Comparison of ENCODE assay signal across 12 cellular contexts in genomic region chr9:136719212-136719880, GRCh38. TPM values are rescaled to one million over a fixed set of nuclear protein-coding genes. Genes with fewer than 3 reads are reported as not detected.
DNase-seq lines count a peak whose midpoint lies in the region; ATAC-seq and TF ChIP-seq lines count a peak whose summit lies in the region.
"Had no signal": no experiment of that assay in that cellular context is flagged by ENCODE, and none has a peak within 500 bp of the region (broad histone marks: within the 10 kb centered on the region; RNA-seq: fewer than 3 reads in every experiment).

No MANE protein-coding gene starts in this region.

- H3K27ac Mint-ChIP-seq in activated naive CD4-positive, alpha-beta T cell treated with anti-CD3 and anti-CD28 coated beads, Interleukin-2, amount 50 U/mL, for 72 hours: no peak overlapping the region
- H3K27ac Mint-ChIP-seq in T-helper 17 cell: no peak overlapping the region

- H3K4me3 Mint-ChIP-seq in T-helper 17 cell: no peak overlapping the region
- H3K4me3 Mint-ChIP-seq: central memory CD8-positive, alpha-beta T cell had no signal

- DNase-seq in activated naive CD4-positive, alpha-beta T cell treated with anti-CD3 and anti-CD28 coated beads, Interleukin-2, amount 50 U/mL, for 72 hours (ENCODE audit: low spot score in 2 of 2): no peak
- no peak for DNase-seq in activated naive CD4-positive, alpha-beta T cell treated with Interleukin-2 at 50 U/mL for 16 hours
- DNase-seq in T-helper 17 cell (no peak), left lobe of liver (ENCODE audit: low spot score) (no peak), upper lobe of right lung (no peak), dorsolateral prefrontal cortex (no peak)
- no peak for DNase-seq in activated CD4-positive, alpha-beta T cell treated with anti-CD3 and anti-CD28 coated beads for 4 hours
- DNase-seq: KG1; stimulated activated CD4-positive, alpha-beta T cell treated with anti-CD3 and anti-CD28 coated beads, Interleukin-4, amount 100 ng/mL, for 1 hour had no signal

- H3K4me1 Mint-ChIP-seq in T-helper 17 cell: peaks cover 4% of the 10 kb centered on the region

- no peaks in the 10 kb centered on the region for H3K9me3 ChIP-seq in T-helper 17 cell (ENCODE audit: control insufficient read depth, low read length, poor library complexity, severe bottlenecking)
- no peaks in the 10 kb centered on the region for H3K9me3 ChIP-seq in upper lobe of right lung

- no peaks in the 10 kb centered on the region for H3K9me3 Mint-ChIP-seq in activated naive CD4-positive, alpha-beta T cell treated with anti-CD3 and anti-CD28 coated beads, Interleukin-2, amount 50 U/mL, for 72 hours
- H3K9me3 Mint-ChIP-seq: central memory CD8-positive, alpha-beta T cell had no signal

- H3K36me3 Mint-ChIP-seq in activated naive CD4-positive, alpha-beta T cell treated with anti-CD3 and anti-CD28 coated beads, Interleukin-2, amount 50 U/mL, for 72 hours: peaks cover 7 to 9% of the 10 kb centered on the region in 2 donors
- H3K36me3 Mint-ChIP-seq in T-helper 17 cell (ENCODE audit: low read depth): peaks cover 1% of the 10 kb centered on the region

- no peak overlapping the region for H3K4me3 ChIP-seq in upper lobe of right lung
- no peak overlapping the region for H3K4me3 ChIP-seq in dorsolateral prefrontal cortex
- H3K4me3 ChIP-seq: GM23248 had no signal

- peak overlapping the region; percentile 17 for H3K27ac ChIP-seq in upper lobe of right lung
- H3K27ac ChIP-seq in dorsolateral prefrontal cortex: peak overlapping the region in 13 of 59 donors; percentile 2 to 81 (median 32)
- H3K27ac ChIP-seq: GM23248 had no signal

- H3K4me1 ChIP-seq in upper lobe of right lung: peaks cover 37% of the 10 kb centered on the region

- intact Hi-C loops in upper lobe of right lung (cut with DNase I) (no loop called here), dorsolateral prefrontal cortex (cut with DNase I) (no loop called here)

- ATAC-seq in activated naive CD4-positive, alpha-beta T cell treated with anti-CD3 and anti-CD28 coated beads, Interleukin-2, amount 50 U/mL, for 72 hours: peak; percentile 16 to 19
- peak; percentile 52 for ATAC-seq in T-helper 17 cell
- ATAC-seq in left lobe of liver: peak; percentile 16
- ATAC-seq in upper lobe of right lung: peak; percentile 33
- ATAC-seq in HG03442 (IDR thresholded peaks at IDR 0.05; ENCODE audit: unreplicated experiment): no peak

- H3K27me3 Mint-ChIP-seq in T-helper 17 cell: peaks cover 8% of the 10 kb centered on the region

- TF ChIP-seq CTCF in upper lobe of right lung (IDR thresholded peaks at IDR 0.05) (peak; percentile 22), dorsolateral prefrontal cortex (IDR thresholded peaks at IDR 0.05 in 54 of 56, conservative IDR thresholded peaks at IDR 0.05 in 2 of 56; ENCODE audit: low read depth in 1 of 56, partially characterized antibody in 56 of 56) (no peak)

- H3K27me3 ChIP-seq in upper lobe of right lung (no peaks in the 10 kb centered on the region), dorsolateral prefrontal cortex (peaks cover 0 to under 1% (median 0%) of the 10 kb centered on the region in 45 donors)

- H3K36me3 ChIP-seq in upper lobe of right lung: peaks cover 30% of the 10 kb centered on the region

RNA-seq across cellular contexts. Expression of gene DIPK1B, which starts 7.0 kb away (rescaled TPM):
- total RNA-seq in activated naive CD4-positive, alpha-beta T cell treated with anti-CD3 and anti-CD28 coated beads, Interleukin-2, amount 50 U/mL, for 72 hours: under 1 TPM in 1 of 2 donors, not detected in 1; 0.37 TPM
- total RNA-seq in T-helper 17 cell: 1 to 10 TPM; 1.3 to 3.2 TPM
- 3.0 TPM for total RNA-seq in left lobe of liver
- total RNA-seq in upper lobe of right lung: 17.7 TPM
- 10 to 100 TPM; 12.6 to 48.9 (median 34.9) TPM for total RNA-seq in dorsolateral prefrontal cortex
- total RNA-seq: GM23248 had no signal

RNA-seq across cellular contexts. Expression of gene LCN10, which starts 23.4 kb away (rescaled TPM):
- 1 to 10 TPM in 1 of 2 donors, under 1 TPM in 1; 0.89 to 1.6 TPM for total RNA-seq in activated naive CD4-positive, alpha-beta T cell treated with anti-CD3 and anti-CD28 coated beads, Interleukin-2, amount 50 U/mL, for 72 hours
- total RNA-seq in T-helper 17 cell (under 1 TPM in 1 of 2 donors, not detected in 1; 0.90 TPM), left lobe of liver (0.15 TPM), upper lobe of right lung (11.2 TPM), dorsolateral prefrontal cortex (1 to 10 TPM in 76 of 120 experiments, under 1 TPM in 39, not detected in 5; 0.14 to 8.5 (median 1.5) TPM)
- total RNA-seq: GM23248 had no signal

RNA-seq across cellular contexts. Expression of gene LCN6, which starts 29.0 kb away (rescaled TPM):
- total RNA-seq in activated naive CD4-positive, alpha-beta T cell treated with anti-CD3 and anti-CD28 coated beads, Interleukin-2, amount 50 U/mL, for 72 hours: not detected
- total RNA-seq in T-helper 17 cell (not detected), left lobe of liver (not detected), upper lobe of right lung (21.5 TPM), dorsolateral prefrontal cortex (10 to 100 TPM in 1 of 120 experiments, 1 to 10 TPM in 70, under 1 TPM in 6, not detected in 43; 0.52 to 10.9 (median 2.1) TPM)
- total RNA-seq: GM23248 had no signal

RNA-seq across cellular contexts. Expression of gene AGPAT2, which starts 32.1 kb away (rescaled TPM):
- total RNA-seq in activated naive CD4-positive, alpha-beta T cell treated with anti-CD3 and anti-CD28 coated beads, Interleukin-2, amount 50 U/mL, for 72 hours: 10 to 100 TPM in 1 of 2 donors, 1 to 10 TPM in 1; 7.4 to 18.9 TPM
- 1 to 10 TPM; 7.7 to 8.5 TPM for total RNA-seq in T-helper 17 cell
- total RNA-seq in left lobe of liver: 213 TPM
- 117 TPM for total RNA-seq in upper lobe of right lung
- total RNA-seq in dorsolateral prefrontal cortex: 10 to 100 TPM in 91 of 120 experiments, 1 to 10 TPM in 29; 4.1 to 18.0 (median 11.6) TPM

RNA-seq across cellular contexts. Expression of gene LCN8, which starts 38.7 kb away (rescaled TPM):
- total RNA-seq in activated naive CD4-positive, alpha-beta T cell treated with anti-CD3 and anti-CD28 coated beads, Interleukin-2, amount 50 U/mL, for 72 hours: not detected
- under 1 TPM in 1 of 2 donors, not detected in 1; 0.65 TPM for total RNA-seq in T-helper 17 cell
- total RNA-seq in left lobe of liver: not detected
- total RNA-seq in upper lobe of right lung: not detected
- 1 to 10 TPM in 16 of 120 experiments, under 1 TPM in 58, not detected in 46; 0.16 to 2.8 (median 0.72) TPM for total RNA-seq in dorsolateral prefrontal cortex
- total RNA-seq: GM23248 had no signal
